In genomic region chr1:23462766-23463165, GRCh38 we compare ENCODE assay signal across 5 cellular contexts. TPM values are rescaled to one million over a fixed set of nuclear protein-coding genes. Genes with fewer than 3 reads are reported as not detected.
"Had no signal": no experiment of that assay in that cellular context is flagged by ENCODE, and none has a peak within 500 bp of the region (broad histone marks: within the 10 kb centered on the region; RNA-seq: fewer than 3 reads in every experiment).

No MANE protein-coding gene starts in this region.

- H3K4me3 ChIP-seq: GM23338 had no signal

- H3K27ac Mint-ChIP-seq: GM23338, H9, IgD-negative memory B cell had no signal

- H3K27me3 Mint-ChIP-seq: IgD-negative memory B cell had no signal

- ATAC-seq: GM23338 had no signal

- H3K4me3 Mint-ChIP-seq: GM23338, H9, IgD-negative memory B cell had no signal

- H3K36me3 Mint-ChIP-seq: IgD-negative memory B cell had no signal

- DNase-seq: H9, HCEC 1CT had no signal

- H3K9me3 Mint-ChIP-seq: GM23338, H9, IgD-negative memory B cell had no signal

- H2AFZ ChIP-seq: GM23338 had no signal

- H3K4me2 ChIP-seq: GM23338 had no signal

RNA-seq across cellular contexts. Expression of gene TCEA3, which starts 38.2 kb away (rescaled TPM):
- total RNA-seq: GM23338, H1 had no signal
- polyA plus RNA-seq: GM23338 had no signal
